In genomic region chr1:27660300-27660837, GRCh38 we compare ENCODE assay signal across 1 cellular context.
TF ChIP-seq lines count a peak whose summit lies in the region.

No MANE protein-coding gene starts in this region.

TF ChIP-seq in K562, 482 proteins besides CTCF, POLR2A, EP300 and RAD21 (continues in another document):
- TF ChIP-seq ZNF23 (CRISPR knock-in tag; IDR thresholded peaks at IDR 0.05) = no peak
- TF ChIP-seq TRIM28 (IDR thresholded peaks at IDR 0.05) = peak; percentile 60; the same call in 1 of the 2 replicates
- no peak for TF ChIP-seq SMAD2 (IDR thresholded peaks at IDR 0.05; ENCODE audit: low read depth, low read length)
- no peak for TF ChIP-seq KDM5B (IDR thresholded peaks at IDR 0.05; ENCODE audit: insufficient replicate concordance, low read depth, low read length)
- TF ChIP-seq CHD2 (IDR thresholded peaks at IDR 0.05; ENCODE audit: low read depth, low read length) = no peak
- TF ChIP-seq SMARCC2 (IDR thresholded peaks at IDR 0.05; ENCODE audit: low read depth) = no peak
- TF ChIP-seq TCF7L2 (IDR thresholded peaks at IDR 0.05; ENCODE audit: low read depth, low read length) = no peak
- TF ChIP-seq FOXK1 (CRISPR knock-in tag; IDR thresholded peaks at IDR 0.05; ENCODE audit: borderline replicate concordance) = peak; percentile 38; the same call in 1 of the 2 replicates
- no peak for TF ChIP-seq ZNF121 (CRISPR knock-in tag; conservative IDR thresholded peaks at IDR 0.05)
- 0 out of 2 replicates have a peak, but pooled peaks have one; percentile 37 for TF ChIP-seq NFXL1 (CRISPR knock-in tag; IDR thresholded peaks at IDR 0.05)
- TF ChIP-seq HDGF (IDR thresholded peaks at IDR 0.05) = 0 out of 2 replicates have a peak, but pooled peaks have one; percentile 51
- TF ChIP-seq SP1 (CRISPR knock-in tag; IDR thresholded peaks at IDR 0.05) = peak; percentile 65
- 0 out of 2 replicates have a peak, but pooled peaks have one; percentile 21 for TF ChIP-seq SMARCA4 (IDR thresholded peaks at IDR 0.05)
- TF ChIP-seq, protein P1, sequence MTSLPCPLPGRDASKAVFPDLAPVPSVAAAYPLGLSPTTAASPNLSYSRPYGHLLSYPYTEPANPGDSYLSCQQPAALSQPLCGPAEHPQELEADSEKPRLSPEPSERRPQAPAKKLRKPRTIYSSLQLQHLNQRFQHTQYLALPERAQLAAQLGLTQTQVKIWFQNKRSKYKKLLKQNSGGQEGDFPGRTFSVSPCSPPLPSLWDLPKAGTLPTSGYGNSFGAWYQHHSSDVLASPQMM (CRISPR knock-in tag; IDR thresholded peaks at IDR 0.05) = no peak
- no peak for TF ChIP-seq MTA2 (IDR thresholded peaks at IDR 0.05; ENCODE audit: low read depth)
- no peak for TF ChIP-seq ZNF347 (CRISPR knock-in tag; IDR thresholded peaks at IDR 0.05; ENCODE audit: low read depth)
- TF ChIP-seq FOXA3 (CRISPR knock-in tag; conservative IDR thresholded peaks at IDR 0.05 in 1 of 2, IDR thresholded peaks at IDR 0.05 in 1 of 2) = peak in 1 of 2 experiments; percentile 45; a peak in 1 of 4 replicates
- TF ChIP-seq, protein P2, sequence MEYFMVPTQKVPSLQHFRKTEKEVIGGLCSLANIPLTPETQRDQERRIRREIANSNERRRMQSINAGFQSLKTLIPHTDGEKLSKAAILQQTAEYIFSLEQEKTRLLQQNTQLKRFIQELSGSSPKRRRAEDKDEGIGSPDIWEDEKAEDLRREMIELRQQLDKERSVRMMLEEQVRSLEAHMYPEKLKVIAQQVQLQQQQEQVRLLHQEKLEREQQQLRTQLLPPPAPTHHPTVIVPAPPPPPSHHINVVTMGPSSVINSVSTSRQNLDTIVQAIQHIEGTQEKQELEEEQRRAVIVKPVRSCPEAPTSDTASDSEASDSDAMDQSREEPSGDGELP (CRISPR knock-in tag; IDR thresholded peaks at IDR 0.05; ENCODE audit: borderline replicate concordance) = peak; percentile 8; the same call in 1 of the 2 replicates
- TF ChIP-seq ZC3H4 (CRISPR knock-in tag; IDR thresholded peaks at IDR 0.05; ENCODE audit: borderline replicate concordance) = no peak
- peak; percentile 33 for TF ChIP-seq CEBPG (CRISPR knock-in tag; IDR thresholded peaks at IDR 0.05)
- TF ChIP-seq CEBPG (tag; conservative IDR thresholded peaks at IDR 0.05 in 1 of 2, IDR thresholded peaks at IDR 0.05 in 1 of 2) = peak in 1 of 2 experiments; percentile 11; a peak in 1 of 4 replicates
- 0 out of 2 replicates have a peak, but pooled peaks have one; percentile 35 for TF ChIP-seq DPF2 (IDR thresholded peaks at IDR 0.05)
- no peak for TF ChIP-seq SIX5 (IDR thresholded peaks at IDR 0.05; ENCODE audit: borderline replicate concordance in 1 of 2, insufficient read depth in 1 of 2, low read depth in 1 of 2, low read length in 2 of 2)
- peak; percentile 15; the same call in 1 of the 2 replicates for TF ChIP-seq ARID4B (CRISPR knock-in tag; IDR thresholded peaks at IDR 0.05)
- no peak for TF ChIP-seq STAT6 (CRISPR knock-in tag; IDR thresholded peaks at IDR 0.05)
- no peak for TF ChIP-seq NFYB (IDR thresholded peaks at IDR 0.05; ENCODE audit: extremely low read depth, insufficient read length)
- TF ChIP-seq MIER1 (IDR thresholded peaks at IDR 0.05; ENCODE audit: low read depth) = no peak
- TF ChIP-seq ZNF316 (IDR thresholded peaks at IDR 0.05) = peak; percentile 49; the same call in 1 of the 2 replicates
- no peak for TF ChIP-seq ZNF778 (CRISPR knock-in tag; IDR thresholded peaks at IDR 0.05)
- TF ChIP-seq HSF4 (CRISPR knock-in tag; IDR thresholded peaks at IDR 0.05; ENCODE audit: borderline replicate concordance) = no peak
- TF ChIP-seq, protein P3, sequence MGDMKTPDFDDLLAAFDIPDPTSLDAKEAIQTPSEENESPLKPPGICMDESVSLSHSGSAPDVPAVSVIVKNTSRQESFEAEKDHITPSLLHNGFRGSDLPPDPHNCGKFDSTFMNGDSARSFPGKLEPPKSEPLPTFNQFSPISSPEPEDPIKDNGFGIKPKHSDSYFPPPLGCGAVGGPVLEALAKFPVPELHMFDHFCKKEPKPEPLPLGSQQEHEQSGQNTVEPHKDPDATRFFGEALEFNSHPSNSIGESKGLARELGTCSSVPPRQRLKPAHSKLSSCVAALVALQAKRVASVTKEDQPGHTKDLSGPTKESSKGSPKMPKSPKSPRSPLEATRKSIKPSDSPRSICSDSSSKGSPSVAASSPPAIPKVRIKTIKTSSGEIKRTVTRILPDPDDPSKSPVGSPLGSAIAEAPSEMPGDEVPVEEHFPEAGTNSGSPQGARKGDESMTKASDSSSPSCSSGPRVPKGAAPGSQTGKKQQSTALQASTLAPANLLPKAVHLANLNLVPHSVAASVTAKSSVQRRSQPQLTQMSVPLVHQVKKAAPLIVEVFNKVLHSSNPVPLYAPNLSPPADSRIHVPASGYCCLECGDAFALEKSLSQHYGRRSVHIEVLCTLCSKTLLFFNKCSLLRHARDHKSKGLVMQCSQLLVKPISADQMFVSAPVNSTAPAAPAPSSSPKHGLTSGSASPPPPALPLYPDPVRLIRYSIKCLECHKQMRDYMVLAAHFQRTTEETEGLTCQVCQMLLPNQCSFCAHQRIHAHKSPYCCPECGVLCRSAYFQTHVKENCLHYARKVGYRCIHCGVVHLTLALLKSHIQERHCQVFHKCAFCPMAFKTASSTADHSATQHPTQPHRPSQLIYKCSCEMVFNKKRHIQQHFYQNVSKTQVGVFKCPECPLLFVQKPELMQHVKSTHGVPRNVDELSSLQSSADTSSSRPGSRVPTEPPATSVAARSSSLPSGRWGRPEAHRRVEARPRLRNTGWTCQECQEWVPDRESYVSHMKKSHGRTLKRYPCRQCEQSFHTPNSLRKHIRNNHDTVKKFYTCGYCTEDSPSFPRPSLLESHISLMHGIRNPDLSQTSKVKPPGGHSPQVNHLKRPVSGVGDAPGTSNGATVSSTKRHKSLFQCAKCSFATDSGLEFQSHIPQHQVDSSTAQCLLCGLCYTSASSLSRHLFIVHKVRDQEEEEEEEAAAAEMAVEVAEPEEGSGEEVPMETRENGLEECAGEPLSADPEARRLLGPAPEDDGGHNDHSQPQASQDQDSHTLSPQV (IDR thresholded peaks at IDR 0.05) = 0 out of 2 replicates have a peak, but pooled peaks have one; percentile 42
- TF ChIP-seq ATF1 (CRISPR knock-in tag; IDR thresholded peaks at IDR 0.05) = no peak
- peak; percentile 5; the same call in 1 of the 2 replicates for TF ChIP-seq ATF1 (tag; IDR thresholded peaks at IDR 0.05)
- no peak for TF ChIP-seq PRMT5 (CRISPR knock-in tag; IDR thresholded peaks at IDR 0.05)
- TF ChIP-seq RBM25 (IDR thresholded peaks at IDR 0.05; ENCODE audit: low read depth, low read length, severe bottlenecking) = no peak
- 0 out of 2 replicates have a peak, but pooled peaks have one; percentile 32 for TF ChIP-seq BACH1 (tag; IDR thresholded peaks at IDR 0.05)
- no peak for TF ChIP-seq CCNT2 (IDR thresholded peaks at IDR 0.05; ENCODE audit: borderline replicate concordance, extremely low read depth, insufficient read length, low read depth, low read length)
- TF ChIP-seq ZNF12 (CRISPR knock-in tag; IDR thresholded peaks at IDR 0.05) = 0 out of 2 replicates have a peak, but pooled peaks have one; percentile 24
- no peak for TF ChIP-seq CCAR2 (IDR thresholded peaks at IDR 0.05; ENCODE audit: low read depth, low read length)
- 0 out of 2 replicates have a peak, but pooled peaks have one; percentile 31 for TF ChIP-seq ARID1B (IDR thresholded peaks at IDR 0.05)
- TF ChIP-seq, protein P4, sequence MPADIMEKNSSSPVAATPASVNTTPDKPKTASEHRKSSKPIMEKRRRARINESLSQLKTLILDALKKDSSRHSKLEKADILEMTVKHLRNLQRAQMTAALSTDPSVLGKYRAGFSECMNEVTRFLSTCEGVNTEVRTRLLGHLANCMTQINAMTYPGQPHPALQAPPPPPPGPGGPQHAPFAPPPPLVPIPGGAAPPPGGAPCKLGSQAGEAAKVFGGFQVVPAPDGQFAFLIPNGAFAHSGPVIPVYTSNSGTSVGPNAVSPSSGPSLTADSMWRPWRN (IDR thresholded peaks at IDR 0.05; ENCODE audit: low read depth) = no peak
- TF ChIP-seq, protein P5, sequence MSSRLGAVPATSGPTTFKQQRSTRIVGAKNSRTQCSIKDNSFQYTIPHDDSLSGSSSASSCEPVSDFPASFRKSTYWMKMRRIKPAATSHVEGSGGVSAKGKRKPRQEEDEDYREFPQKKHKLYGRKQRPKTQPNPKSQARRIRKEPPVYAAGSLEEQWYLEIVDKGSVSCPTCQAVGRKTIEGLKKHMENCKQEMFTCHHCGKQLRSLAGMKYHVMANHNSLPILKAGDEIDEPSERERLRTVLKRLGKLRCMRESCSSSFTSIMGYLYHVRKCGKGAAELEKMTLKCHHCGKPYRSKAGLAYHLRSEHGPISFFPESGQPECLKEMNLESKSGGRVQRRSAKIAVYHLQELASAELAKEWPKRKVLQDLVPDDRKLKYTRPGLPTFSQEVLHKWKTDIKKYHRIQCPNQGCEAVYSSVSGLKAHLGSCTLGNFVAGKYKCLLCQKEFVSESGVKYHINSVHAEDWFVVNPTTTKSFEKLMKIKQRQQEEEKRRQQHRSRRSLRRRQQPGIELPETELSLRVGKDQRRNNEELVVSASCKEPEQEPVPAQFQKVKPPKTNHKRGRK (tag; IDR thresholded peaks at IDR 0.05) = no peak
- no peak for TF ChIP-seq ZSCAN32 (CRISPR knock-in tag; IDR thresholded peaks at IDR 0.05)
- no peak for TF ChIP-seq BRCA1 (IDR thresholded peaks at IDR 0.05)
- no peak for TF ChIP-seq BRCA1 (CRISPR knock-in tag; IDR thresholded peaks at IDR 0.05)
- TF ChIP-seq LCOR (CRISPR knock-in tag; IDR thresholded peaks at IDR 0.05) = no peak
- TF ChIP-seq RBFOX2 (IDR thresholded peaks at IDR 0.05; ENCODE audit: low read depth, low read length) = no peak
- no peak for TF ChIP-seq LEF1 (IDR thresholded peaks at IDR 0.05)
- TF ChIP-seq FOXP1 (CRISPR knock-in tag; IDR thresholded peaks at IDR 0.05) = no peak; the same call in 1 of the 2 replicates
- TF ChIP-seq SMAD4 (CRISPR knock-in tag; conservative IDR thresholded peaks at IDR 0.05) = 0 out of 2 replicates have a peak, but pooled peaks have one; percentile 10
- no peak for TF ChIP-seq KHSRP (IDR thresholded peaks at IDR 0.05)
- TF ChIP-seq, protein P6, sequence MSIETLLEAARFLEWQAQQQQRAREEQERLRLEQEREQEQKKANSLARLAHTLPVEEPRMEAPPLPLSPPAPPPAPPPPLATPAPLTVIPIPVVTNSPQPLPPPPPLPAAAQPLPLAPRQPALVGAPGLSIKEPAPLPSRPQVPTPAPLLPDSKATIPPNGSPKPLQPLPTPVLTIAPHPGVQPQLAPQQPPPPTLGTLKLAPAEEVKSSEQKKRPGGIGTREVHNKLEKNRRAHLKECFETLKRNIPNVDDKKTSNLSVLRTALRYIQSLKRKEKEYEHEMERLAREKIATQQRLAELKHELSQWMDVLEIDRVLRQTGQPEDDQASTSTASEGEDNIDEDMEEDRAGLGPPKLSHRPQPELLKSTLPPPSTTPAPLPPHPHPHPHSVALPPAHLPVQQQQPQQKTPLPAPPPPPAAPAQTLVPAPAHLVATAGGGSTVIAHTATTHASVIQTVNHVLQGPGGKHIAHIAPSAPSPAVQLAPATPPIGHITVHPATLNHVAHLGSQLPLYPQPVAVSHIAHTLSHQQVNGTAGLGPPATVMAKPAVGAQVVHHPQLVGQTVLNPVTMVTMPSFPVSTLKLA (conservative IDR thresholded peaks at IDR 0.05) = no peak
- TF ChIP-seq CBFA2T3 (IDR thresholded peaks at IDR 0.05) = peak; percentile 34; the same call in 1 of the 2 replicates
- no peak for TF ChIP-seq SRSF7 (optimal IDR thresholded peaks at IDR 0.05; ENCODE audit: low read depth, low read length)
- no peak for TF ChIP-seq ARID2 (IDR thresholded peaks at IDR 0.05)
- TF ChIP-seq JUND (IDR thresholded peaks at IDR 0.05; ENCODE audit: borderline replicate concordance, low read depth, low read length) = no peak
- TF ChIP-seq JUND (tag; IDR thresholded peaks at IDR 0.05; ENCODE audit: borderline replicate concordance, low read depth, low read length) = 0 out of 3 replicates have a peak, but pooled peaks have one; percentile 7
- TF ChIP-seq ZNF717 (CRISPR knock-in tag; IDR thresholded peaks at IDR 0.05) = no peak
- no peak for TF ChIP-seq ETV1 (tag; conservative IDR thresholded peaks at IDR 0.05; ENCODE audit: low read depth)
